2 cellular contexts compared by ENCODE assay signal in genomic region chr4:153947124-153947523, GRCh38.
TF ChIP-seq lines count a peak whose summit lies in the region.

No MANE protein-coding gene starts in this region.

TF ChIP-seq in GM23338, 12 proteins besides CTCF, POLR2A, EP300 and RAD21:
- TF ChIP-seq POLR2AphosphoS5 (IDR thresholded peaks at IDR 0.05; ENCODE audit: low read depth): no peak
- TF ChIP-seq ETS1 (IDR thresholded peaks at IDR 0.05): no peak

TF ChIP-seq in H1, 55 proteins besides CTCF, POLR2A, EP300 and RAD21:
- TF ChIP-seq ZNF274 (IDR thresholded peaks at IDR 0.05; ENCODE audit: borderline replicate concordance, extremely low read depth, low read length): no peak
- TF ChIP-seq ATF3 (IDR thresholded peaks at IDR 0.05; ENCODE audit: insufficient read depth, low read depth, low read length): no peak
- TF ChIP-seq E2F6 (IDR thresholded peaks at IDR 0.05): no peak
- TF ChIP-seq RBBP5 (IDR thresholded peaks at IDR 0.05; ENCODE audit: borderline replicate concordance, low read depth, low read length): no peak
- no peak for TF ChIP-seq BACH1 (IDR thresholded peaks at IDR 0.05; ENCODE audit: low read length)
- no peak for TF ChIP-seq PHF8 (conservative IDR thresholded peaks at IDR 0.05; ENCODE audit: low read depth, low read length)
- TF ChIP-seq RNF2 (IDR thresholded peaks at IDR 0.05; ENCODE audit: borderline replicate concordance, low read depth, low read length, missing control alignments, poor library complexity, severe bottlenecking): no peak
- no peak for TF ChIP-seq HDAC6 (IDR thresholded peaks at IDR 0.05; ENCODE audit: low read depth, low read length)
- no peak for TF ChIP-seq SP4 (IDR thresholded peaks at IDR 0.05; ENCODE audit: low read length)
- no peak for TF ChIP-seq GABPA (IDR thresholded peaks at IDR 0.05; ENCODE audit: borderline replicate concordance, insufficient read depth, low read length)
- TF ChIP-seq TCF12 (IDR thresholded peaks at IDR 0.05; ENCODE audit: low read depth, low read length): no peak
- no peak for TF ChIP-seq RFX5 (IDR thresholded peaks at IDR 0.05; ENCODE audit: borderline replicate concordance, low read depth, low read length)
- TF ChIP-seq GTF2F1 (IDR thresholded peaks at IDR 0.05; ENCODE audit: borderline replicate concordance, low read depth, low read length): no peak
- no peak for TF ChIP-seq CBX8 (IDR thresholded peaks at IDR 0.05; ENCODE audit: borderline replicate concordance, low read depth, low read length)
- no peak for TF ChIP-seq RXRA (IDR thresholded peaks at IDR 0.05; ENCODE audit: insufficient read depth, low read depth, low read length)
- no peak for TF ChIP-seq SIN3A (conservative IDR thresholded peaks at IDR 0.05 in 1 of 2, IDR thresholded peaks at IDR 0.05 in 1 of 2; ENCODE audit: low read depth in 1 of 2, low read length in 2 of 2)
- TF ChIP-seq MAFK (IDR thresholded peaks at IDR 0.05; ENCODE audit: low read depth, low read length): no peak
- no peak for TF ChIP-seq KDM5A (IDR thresholded peaks at IDR 0.05; ENCODE audit: low read length)
- TF ChIP-seq SP2 (IDR thresholded peaks at IDR 0.05; ENCODE audit: low read length): no peak
